In the genomic region with DNA sequence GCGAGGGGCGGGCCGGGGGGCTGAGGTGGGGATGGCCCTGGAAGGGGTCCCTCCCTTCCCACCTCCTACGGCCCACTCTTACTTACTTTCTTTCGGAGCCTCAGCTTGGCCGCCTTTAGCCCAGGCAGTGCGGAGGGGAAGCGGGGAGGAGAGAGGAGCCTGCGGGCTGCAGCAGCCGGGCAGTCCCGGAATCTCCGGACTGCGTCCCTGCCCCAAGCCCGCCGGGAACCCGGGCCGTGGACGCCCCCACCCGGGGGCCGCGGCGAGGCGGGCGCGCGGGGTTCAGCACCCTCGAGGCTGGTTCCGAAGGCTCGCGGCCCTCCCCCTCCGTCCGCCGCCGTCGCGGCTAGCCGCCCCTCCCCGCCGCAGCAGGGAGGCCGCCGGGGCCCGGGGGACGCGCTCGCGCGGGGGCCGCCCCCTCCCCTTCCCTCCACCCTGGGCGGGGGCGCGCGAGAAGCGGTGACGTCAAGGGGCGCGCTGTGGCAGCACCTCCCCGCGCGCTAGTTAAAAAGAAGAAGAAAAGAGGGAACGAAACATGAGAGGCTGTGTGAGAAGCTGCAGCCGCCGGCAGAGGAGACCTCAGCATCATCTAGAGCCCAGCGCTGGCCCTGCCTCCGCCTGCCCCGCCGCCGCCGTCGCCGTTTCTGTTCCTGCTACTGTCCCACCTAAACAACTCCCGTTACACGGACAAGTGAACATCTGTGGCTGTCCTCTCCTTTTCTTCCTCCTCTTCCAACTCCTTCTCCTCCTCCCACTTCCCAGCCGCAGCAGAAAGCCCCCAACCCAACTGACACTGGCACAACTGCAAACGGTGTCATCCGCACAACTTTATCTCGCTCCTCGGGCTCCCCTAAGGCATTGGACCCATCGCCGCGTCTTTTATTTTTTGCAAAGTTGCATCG, we compare ENCODE assay signal across 8 cellular contexts. TPM values are rescaled to one million over a fixed set of nuclear protein-coding genes. Genes with fewer than 3 reads are reported as not detected.
DNase-seq lines count a peak whose midpoint lies in the region; ATAC-seq, FAIRE-seq and TF ChIP-seq lines count a peak whose summit lies in the region.

A gene with protein sequence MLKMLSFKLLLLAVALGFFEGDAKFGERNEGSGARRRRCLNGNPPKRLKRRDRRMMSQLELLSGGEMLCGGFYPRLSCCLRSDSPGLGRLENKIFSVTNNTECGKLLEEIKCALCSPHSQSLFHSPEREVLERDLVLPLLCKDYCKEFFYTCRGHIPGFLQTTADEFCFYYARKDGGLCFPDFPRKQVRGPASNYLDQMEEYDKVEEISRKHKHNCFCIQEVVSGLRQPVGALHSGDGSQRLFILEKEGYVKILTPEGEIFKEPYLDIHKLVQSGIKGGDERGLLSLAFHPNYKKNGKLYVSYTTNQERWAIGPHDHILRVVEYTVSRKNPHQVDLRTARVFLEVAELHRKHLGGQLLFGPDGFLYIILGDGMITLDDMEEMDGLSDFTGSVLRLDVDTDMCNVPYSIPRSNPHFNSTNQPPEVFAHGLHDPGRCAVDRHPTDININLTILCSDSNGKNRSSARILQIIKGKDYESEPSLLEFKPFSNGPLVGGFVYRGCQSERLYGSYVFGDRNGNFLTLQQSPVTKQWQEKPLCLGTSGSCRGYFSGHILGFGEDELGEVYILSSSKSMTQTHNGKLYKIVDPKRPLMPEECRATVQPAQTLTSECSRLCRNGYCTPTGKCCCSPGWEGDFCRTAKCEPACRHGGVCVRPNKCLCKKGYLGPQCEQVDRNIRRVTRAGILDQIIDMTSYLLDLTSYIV (plus strand): TSS at position 536 of the 902 bp plus-strand sequence. CDS start 520 bp downstream, outside the sequence.

- peaks cover 44% of the 10 kb centered on the region for H3K4me1 Mint-ChIP-seq in GM23338

- H3K36me3 ChIP-seq in ES-I3 (ENCODE audit: insufficient read depth, low read length) (no peaks in the 10 kb centered on the region), GM23338 (ENCODE audit: insufficient read depth) (no peaks in the 10 kb centered on the region), sigmoid colon (no peaks in the 10 kb centered on the region)

- no peaks in the 10 kb centered on the region for H3K79me2 ChIP-seq in GM23338 (replicated peaks; ENCODE audit: insufficient read depth)

- 1% methylated on average over 81 of the region's 81 CpGs for WGBS in sigmoid colon, 2 donors

- no peak within 1 kb of the TSS for H3K27ac Mint-ChIP-seq in GM23338

- no peak for FAIRE-seq in GM19239 (lab: Jason Lieb, UNC)

- no peak within 1 kb of the TSS for H3K27ac ChIP-seq in GM23338 (ENCODE audit: low read depth)
- no peak within 1 kb of the TSS for H3K27ac ChIP-seq in sigmoid colon

- H3F3A ChIP-seq in GM23338 (replicated peaks; ENCODE audit: low read depth): no peaks in the 10 kb centered on the region

- no peak for TF ChIP-seq EP300 in sigmoid colon (IDR thresholded peaks at IDR 0.05)

- H3K27me3 ChIP-seq in GM23338 (ENCODE audit: insufficient read depth): peaks cover 67% of the 10 kb centered on the region
- H3K27me3 ChIP-seq in sigmoid colon: peaks cover 3 to 58% (median 11%) of the 10 kb centered on the region in 3 donors

- peak; percentile 65 for ATAC-seq in GM23338

- H3K36me3 Mint-ChIP-seq in GM23338 (ENCODE audit: low read depth): no peaks in the 10 kb centered on the region; the same call in 2 of the 3 replicates

- intact Hi-C loops in sigmoid colon (cut with DNase I): no loop called here

- peak; percentile 72 for DNase-seq in GM23338 (ENCODE audit: low spot score)
- peak; percentile 19 for DNase-seq in RPMI7951 (ENCODE audit: low read depth)
- DNase-seq in cardiac fibroblast (ENCODE audit: low read depth in 2 of 2): peak; percentile 82 to 83
- peak; percentile 59 for DNase-seq in iPS-NIHi7 (ENCODE audit: extremely low spot score)
- peak; percentile 62 for DNase-seq in sigmoid colon
- no peak for DNase-seq in NCI-H774 (lab: John Stamatoyannopoulos, UW)
- DNase-seq in GM19239 (ENCODE audit: insufficient read length, low spot score): no peak

- no peak for TF ChIP-seq POLR2A in sigmoid colon (IDR thresholded peaks at IDR 0.05)

- H3K9me3 Mint-ChIP-seq in GM23338: no peaks in the 10 kb centered on the region

- H3K27me3 Mint-ChIP-seq in GM23338 (ENCODE audit: insufficient read depth, low read depth, poor library complexity): peaks cover 60% of the 10 kb centered on the region

- TF ChIP-seq CTCF in GM23338 (conservative IDR thresholded peaks at IDR 0.05; ENCODE audit: low read depth in 2 of 2) (no peak), cardiac fibroblast (IDR thresholded peaks at IDR 0.05; ENCODE audit: low read depth, low read length) (no peak), sigmoid colon (IDR thresholded peaks at IDR 0.05) (no peak)

- no peaks in the 10 kb centered on the region for H3K9me3 ChIP-seq in ES-I3 (ENCODE audit: control insufficient read depth, insufficient read depth, low read length)
- H3K9me3 ChIP-seq in sigmoid colon: no peaks in the 10 kb centered on the region

- H3K4me3 Mint-ChIP-seq in GM23338: peak within 1 kb of the TSS; percentile 76

- H3K4me3 ChIP-seq in GM23338 (peak within 1 kb of the TSS; percentile 58), cardiac fibroblast (replicated peaks in 1 of 2; ENCODE audit: low read depth in 2 of 2, low read length in 2 of 2) (peak within 1 kb of the TSS; percentile 73 to 74), sigmoid colon (peak within 1 kb of the TSS; percentile 19 to 56 (median 50))

- H3K4me1 ChIP-seq in ES-I3 (ENCODE audit: insufficient read depth, low read length) (peaks cover 13% of the 10 kb centered on the region; the same call in 1 of the 2 replicates), GM23338 (ENCODE audit: insufficient read depth) (peaks cover 33% of the 10 kb centered on the region), sigmoid colon (peaks cover 0 to 23% (median 21%) of the 10 kb centered on the region in 4 donors)

- H3K9me2 ChIP-seq in GM23338 (ENCODE audit: insufficient read depth): no peaks in the 10 kb centered on the region

- H3K9ac ChIP-seq in ES-I3 (ENCODE audit: low read depth, low read length): peak within 1 kb of the TSS; percentile 67; the same call in 1 of the 2 replicates

- H3K4me2 ChIP-seq in GM23338: peak within 1 kb of the TSS; percentile 85

- H2AFZ ChIP-seq in GM23338: peak within 1 kb of the TSS; percentile 67

- no peaks in the 10 kb centered on the region for H4K20me1 ChIP-seq in GM23338 (replicated peaks; ENCODE audit: insufficient read depth)

TF ChIP-seq in GM23338, 12 proteins besides CTCF, POLR2A, EP300 and RAD21:
- TF ChIP-seq CREB1 (CRISPR knock-in tag; IDR thresholded peaks at IDR 0.05; ENCODE audit: low read depth): peak; percentile 42; the same call in 1 of the 2 replicates
- TF ChIP-seq POLR2AphosphoS5 (IDR thresholded peaks at IDR 0.05; ENCODE audit: low read depth): no peak

RNA-seq across cellular contexts. Expression of the gene that starts here (rescaled TPM):
- 1.5 and 2.5 TPM in 2 replicates for total RNA-seq in GM23338 (2014; rRNA removed; shearing (Covaris generic))
- polyA plus RNA-seq in GM23338 (2016; fragmentation: Nextera tagmentation; extraction: Ambion mirVana): 4.2 and 5.9 TPM in 2 replicates
- 0.49 and 0.96 TPM in 2 replicates for total RNA-seq in RPMI7951 (2014; rRNA removed; shearing (Covaris generic))
- 1 to 10 TPM in 1 of 4 donors, under 1 TPM in 2, not detected in 1; 0.16 to 2.1 (median 0.55) TPM for total RNA-seq in sigmoid colon
- polyA plus RNA-seq in sigmoid colon: 1 to 10 TPM in 1 of 3 donors, under 1 TPM in 2; 0.50 to 1.6 (median 0.60) TPM

Comparison
In these comparisons a context has a peak if more than half of its experiments do, and no peak if none do; other contexts are left out.
1. Peak in DNase-seq in RPMI7951; RNA of the gene not detected or under 1 TPM.
2. DNase-seq: peak in GM23338 (single experiment), cardiac fibroblast (2 of 2), iPS-NIHi7 (single experiment) and sigmoid colon (single experiment); none in NCI-H774 (single experiment) and GM19239 (single experiment).
3. Peak in every context shown above with its lines, with median percentiles within 50 percentile points of each other: H3K4me3 ChIP-seq.